9 cellular contexts compared by ENCODE assay signal in genomic region chrX:77493677-77494553, GRCh38. TPM values are rescaled to one million over a fixed set of nuclear protein-coding genes. Genes with fewer than 3 reads are reported as not detected.
DNase-seq lines count a peak whose midpoint lies in the region; ATAC-seq and TF ChIP-seq lines count a peak whose summit lies in the region.
"Had no signal": no experiment of that assay in that cellular context is flagged by ENCODE, and none has a peak within 500 bp of the region (broad histone marks: within the 10 kb centered on the region; RNA-seq: fewer than 3 reads in every experiment).

No MANE protein-coding gene starts in this region.

- intact Hi-C loops in mammary epithelial cell (cut with micrococcal nuclease): no loop called here
- intact Hi-C loops in tibial artery (cut with DNase I; ENCODE audit: low total_unique reads): no loop called here

- H3K27me3 ChIP-seq in GM23248 (replicated peaks; ENCODE audit: insufficient read depth) (no peaks in the 10 kb centered on the region), mammary epithelial cell (ENCODE audit: insufficient read depth, low read length) (no peaks in the 10 kb centered on the region), tibial artery (no peaks in the 10 kb centered on the region)

- no TSS peak for BruUV-seq in mammary epithelial cell (replicated peaks; lab: Mats Ljungman, UMichigan)

- no peak overlapping the region for H3K4me3 Mint-ChIP-seq in nephron progenitor cell

- H3K4me3 ChIP-seq in GM23248: no peak overlapping the region
- H3K4me3 ChIP-seq in mammary epithelial cell (replicated peaks in 1 of 3; ENCODE audit: insufficient read depth in 1 of 3, low read depth in 2 of 3, low read length in 3 of 3): no peak overlapping the region
- no peak overlapping the region for H3K4me3 ChIP-seq in tibial artery

- H3K27ac Mint-ChIP-seq in nephron progenitor cell: no peak overlapping the region

- no peaks in the 10 kb centered on the region for H3K9me2 ChIP-seq in GM23248 (ENCODE audit: insufficient read depth)

- H2AFZ ChIP-seq in GM23248 (no peak overlapping the region), mammary epithelial cell (ENCODE audit: low read depth, low read length) (no peak overlapping the region)

- dilution Hi-C loops in mammary epithelial cell (cut with HindIII; ENCODE audit: low sequenced_read_pairs): no loop called here

- H3K9me3 Mint-ChIP-seq in nephron progenitor cell: peaks cover 48% of the 10 kb centered on the region

- H3K27me3 Mint-ChIP-seq in nephron progenitor cell (ENCODE audit: low read depth, poor library complexity): peaks cover 3% of the 10 kb centered on the region

- H3K4me1 Mint-ChIP-seq in nephron progenitor cell: peaks cover 5% of the 10 kb centered on the region

- H4K20me1 ChIP-seq in GM23248 (ENCODE audit: insufficient read depth): no peaks in the 10 kb centered on the region
- no peaks in the 10 kb centered on the region for H4K20me1 ChIP-seq in mammary epithelial cell (ENCODE audit: insufficient read depth, low read length)

- no peak for TF ChIP-seq CTCF in mammary epithelial cell (conservative IDR thresholded peaks at IDR 0.05 in 1 of 2, IDR thresholded peaks at IDR 0.05 in 1 of 2; ENCODE audit: extremely low read depth in 1 of 2, insufficient read depth in 1 of 2, low read depth in 1 of 2, low read length in 2 of 2)
- no peak for TF ChIP-seq CTCF in nephron progenitor cell (IDR thresholded peaks at IDR 0.05)
- no peak for TF ChIP-seq CTCF in tibial artery (IDR thresholded peaks at IDR 0.05)

- H3K36me3 ChIP-seq in GM23248 (ENCODE audit: low read depth) (no peaks in the 10 kb centered on the region), mammary epithelial cell (ENCODE audit: insufficient read depth, low read length) (no peaks in the 10 kb centered on the region), tibial artery (no peaks in the 10 kb centered on the region)

- H3K27ac ChIP-seq in GM23248: no peak overlapping the region
- H3K27ac ChIP-seq in mammary epithelial cell (ENCODE audit: insufficient read depth, low read depth, low read length): no peak overlapping the region
- no peak overlapping the region for H3K27ac ChIP-seq in tibial artery

- peak; percentile 55 for DNase-seq in GM23248
- DNase-seq in NCI-H2107 (lab: John Stamatoyannopoulos, UW): peak; percentile 60
- DNase-seq in mammary epithelial cell: peak; percentile 23
- DNase-seq in nephron progenitor cell: peak; percentile 43
- no peak for DNase-seq in tibial artery
- no peak for DNase-seq in inferior parietal cortex (ENCODE audit: extremely low spot score)
- DNase-seq: activated naive CD4-positive, alpha-beta T cell treated with Interleukin-2 at 50 U/mL for 16 hours; MV-4-11 had no signal

- no peak overlapping the region for H3K4me2 ChIP-seq in GM23248 (ENCODE audit: unreplicated experiment)
- H3K4me2 ChIP-seq in mammary epithelial cell (ENCODE audit: insufficient read depth, low read depth, low read length): no peak overlapping the region

- H3F3A ChIP-seq in GM23248 (ENCODE audit: insufficient read depth): no peaks in the 10 kb centered on the region

- in situ Hi-C loops in GM23248 (cut with MboI): no loop called here
- in situ Hi-C loops in mammary epithelial cell (cut with MboI; ENCODE audit: low sequenced_read_pairs in 2 of 2): no loop called here

- H3K79me2 ChIP-seq in GM23248 (ENCODE audit: insufficient read depth) (no peaks in the 10 kb centered on the region), mammary epithelial cell (ENCODE audit: insufficient read depth, low read length) (no peaks in the 10 kb centered on the region)

- H3K9ac ChIP-seq in GM23248 (no peak overlapping the region), mammary epithelial cell (ENCODE audit: insufficient read depth, low read length) (no peak overlapping the region)

- CTCF ChIA-PET in mammary epithelial cell (lab: Charles Lee; ENCODE audit: low non-redundant PET): no interaction called here

- 57 to 81% methylated on average over 9 to 11 of the region's 20 CpGs for WGBS in GM23248 (ENCODE audit: low coverage in 1 of 2, low lambda C conversion rate in 2 of 2, missing lambda C conversion rate in 2 of 2), 2 experiments
- WGBS in mammary epithelial cell (ENCODE audit: low coverage, missing lambda C conversion rate): 62% methylated on average over 16 of the region's 20 CpGs

- no peaks in the 10 kb centered on the region for H3K36me3 Mint-ChIP-seq in nephron progenitor cell (ENCODE audit: low read depth)

- ATAC-seq in HG03439 (IDR thresholded peaks at IDR 0.05; ENCODE audit: unreplicated experiment): no peak

- H3K4me1 ChIP-seq in GM23248 (ENCODE audit: insufficient read depth): no peaks in the 10 kb centered on the region
- H3K4me1 ChIP-seq in mammary epithelial cell (ENCODE audit: insufficient read depth, low read length): no peaks in the 10 kb centered on the region
- no peaks in the 10 kb centered on the region for H3K4me1 ChIP-seq in tibial artery

- no peaks in the 10 kb centered on the region for H3K9me3 ChIP-seq in GM23248 (ENCODE audit: low read depth)
- H3K9me3 ChIP-seq in mammary epithelial cell (replicated peaks; ENCODE audit: insufficient read depth, low read length): peaks cover 9% of the 10 kb centered on the region
- no peaks in the 10 kb centered on the region for H3K9me3 ChIP-seq in tibial artery

RNA-seq across cellular contexts. Expression of gene FGF16, which starts 46.7 kb away (rescaled TPM):
- 0.22 TPM in 1 of 2 replicates, not detected in the other for total RNA-seq in GM23248 (2014; rRNA removed; shearing (Covaris generic))
- not detected in 2 replicates for polyA plus RNA-seq in GM23248 (2016; fragmentation: Nextera tagmentation; extraction: Ambion mirVana)
- not detected for total RNA-seq in mammary epithelial cell
- polyA plus RNA-seq in mammary epithelial cell: not detected
- not detected for polyA minus RNA-seq in mammary epithelial cell

Comparison
In these comparisons a context has a peak if more than half of its experiments do, and no peak if none do; other contexts are left out.
1. DNase-seq: peak in GM23248 (single experiment), NCI-H2107 (single experiment), mammary epithelial cell (single experiment) and nephron progenitor cell (single experiment); none in tibial artery (0 of 2) and inferior parietal cortex (single experiment).